7 cellular contexts compared by ENCODE assay signal in genomic region chrX:150575415-150575814, GRCh38. TPM values are rescaled to one million over a fixed set of nuclear protein-coding genes. Genes with fewer than 3 reads are reported as not detected.
DNase-seq lines count a peak whose midpoint lies in the region; ATAC-seq lines count a peak whose summit lies in the region.

No MANE protein-coding gene starts in this region.

- no peaks in the 10 kb centered on the region for H3K9me3 Mint-ChIP-seq in stimulated activated memory B cell treated with anti-CD40 and anti-IgM and Interleukin-4, amounts not matched to agents 10 μg/mL and 1 μg/mL and 100 μg/mL, for 72 hours

- peak overlapping the region; percentile 74 for H3K27ac Mint-ChIP-seq in stimulated activated memory B cell treated with anti-CD40 and anti-IgM and Interleukin-4, amounts not matched to agents 10 μg/mL and 1 μg/mL and 100 μg/mL, for 72 hours

- peak; percentile 34 for DNase-seq in HT1080 (ENCODE audit: low read depth)
- peak; percentile 47 to 55 for DNase-seq in activated CD4-positive, alpha-beta T cell treated with anti-CD3 and anti-CD28 coated beads, Interleukin-2, amount 50 U/mL, for 4 hours
- peak; percentile 6 for DNase-seq in fibroblast of gingiva (ENCODE audit: low read depth)
- no peak for DNase-seq in germinal center (ENCODE audit: low spot score)

- ATAC-seq in stimulated activated memory B cell treated with anti-CD40 and anti-IgM and Interleukin-4, amounts not matched to agents 10 μg/mL and 1 μg/mL and 100 μg/mL, for 72 hours, result no peak
- no peak for ATAC-seq in HG03175 (IDR thresholded peaks at IDR 0.05; ENCODE audit: unreplicated experiment)
- ATAC-seq in GM18858 (IDR thresholded peaks at IDR 0.05; ENCODE audit: unreplicated experiment), result no peak

- H3K4me1 Mint-ChIP-seq in stimulated activated memory B cell treated with anti-CD40 and anti-IgM and Interleukin-4, amounts not matched to agents 10 μg/mL and 1 μg/mL and 100 μg/mL, for 72 hours, result peaks cover 66% of the 10 kb centered on the region

- no peaks in the 10 kb centered on the region for H3K27me3 Mint-ChIP-seq in stimulated activated memory B cell treated with anti-CD40 and anti-IgM and Interleukin-4, amounts not matched to agents 10 μg/mL and 1 μg/mL and 100 μg/mL, for 72 hours

- H3K4me3 Mint-ChIP-seq in stimulated activated memory B cell treated with anti-CD40 and anti-IgM and Interleukin-4, amounts not matched to agents 10 μg/mL and 1 μg/mL and 100 μg/mL, for 72 hours, result peak overlapping the region; percentile 65

- H3K36me3 Mint-ChIP-seq in stimulated activated memory B cell treated with anti-CD40 and anti-IgM and Interleukin-4, amounts not matched to agents 10 μg/mL and 1 μg/mL and 100 μg/mL, for 72 hours, result peaks cover 3% of the 10 kb centered on the region

RNA-seq across cellular contexts. Expression of gene MTM1, which starts 7.0 kb away (rescaled TPM):
- 4.9 and 6.4 TPM in 2 replicates for total RNA-seq in HT1080 (2014; rRNA removed; shearing (Covaris generic))
- polyA plus RNA-seq in HT1080 (2015; cell fraction: cytosol; rRNA removed), result 5.7 and 7.0 TPM in 2 replicates
- polyA plus RNA-seq in HT1080 (2015; cell fraction: nucleus; rRNA removed), result 9.9 and 10.2 TPM in 2 replicates
